ENCODE assay signal across 11 cellular contexts in the genomic region with DNA sequence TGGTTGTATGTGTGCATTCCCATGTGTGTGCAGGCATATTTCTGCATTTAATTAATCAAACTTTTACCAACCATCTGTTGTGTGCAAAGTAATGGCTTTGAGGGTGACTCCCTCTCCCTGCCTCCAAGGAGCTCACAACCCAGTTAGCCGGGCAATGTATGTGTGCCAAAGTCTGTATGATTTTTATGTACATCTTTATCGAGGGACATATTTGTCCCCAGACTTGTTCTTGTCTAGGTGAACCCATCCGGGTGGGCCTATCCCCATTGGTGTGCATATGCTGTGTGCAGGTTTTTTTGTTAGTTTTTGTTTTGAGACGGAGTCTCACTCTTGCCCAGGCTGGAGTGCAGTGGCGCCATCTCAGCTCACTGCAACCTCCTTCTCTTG. TPM values are rescaled to one million over a fixed set of nuclear protein-coding genes. Genes with fewer than 3 reads are reported as not detected.
DNase-seq lines count a peak whose midpoint lies in the region; ATAC-seq, FAIRE-seq and TF ChIP-seq lines count a peak whose summit lies in the region.
"Had no signal": no experiment of that assay in that cellular context is flagged by ENCODE, and none has a peak within 500 bp of the region (broad histone marks: within the 10 kb centered on the region; RNA-seq: fewer than 3 reads in every experiment).

No MANE protein-coding gene starts in this region.

- peaks cover 66% of the 10 kb centered on the region for H3K4me1 Mint-ChIP-seq in dendritic cell treated with granulocyte-macrophage colony-stimulating factor and Interleukin-4, amounts not matched to agents 40 ng/mL and 50 ng/mL, for 4 days (ENCODE audit: low read depth)

- peaks cover 2% of the 10 kb centered on the region for H3K27me3 Mint-ChIP-seq in dendritic cell treated with granulocyte-macrophage colony-stimulating factor and Interleukin-4, amounts not matched to agents 40 ng/mL and 50 ng/mL, for 4 days

- no peak overlapping the region for H3K27ac ChIP-seq in pancreas
- H3K27ac ChIP-seq: SJCRH30 had no signal

- intact Hi-C loops in dendritic cell treated with granulocyte-macrophage colony-stimulating factor and Interleukin-4, amounts not matched to agents 40 ng/mL and 50 ng/mL, for 4 days (cut with micrococcal nuclease), result no loop called here
- intact Hi-C loops in pancreas (cut with DNase I), result no loop called here

- ATAC-seq in pancreas, result peak in 3 of 4 donors; percentile 1 to 3 (median 1)
- ATAC-seq in HG03378 (IDR thresholded peaks at IDR 0.05; ENCODE audit: unreplicated experiment), result no peak

- DNase-seq in GM12864 (ENCODE audit: low read depth), result no peak
- no peak for DNase-seq in NT2/D1 (ENCODE audit: low read depth, low spot score)
- no peak for DNase-seq in pancreas
- no peak for DNase-seq in SHP77 treated with DMSO at 0.1 percent for 48 hours (lab: John Stamatoyannopoulos, UW)
- DNase-seq in islet precursor cell, result no peak
- DNase-seq in hippocampal formation (lab: John Stamatoyannopoulos, UW), result no peak

- H3K27me3 ChIP-seq in NT2/D1 (ENCODE audit: insufficient read depth, insufficient read length) (no peaks in the 10 kb centered on the region), pancreas (no peaks in the 10 kb centered on the region)
- H3K27me3 ChIP-seq: SJCRH30 had no signal

- no peaks in the 10 kb centered on the region for H3K9me3 ChIP-seq in NT2/D1 (ENCODE audit: insufficient read depth, low read length)
- H3K9me3 ChIP-seq in pancreas, result no peaks in the 10 kb centered on the region
- H3K9me3 ChIP-seq: left lung, SJCRH30 had no signal

- H3K4me3 Mint-ChIP-seq in dendritic cell treated with granulocyte-macrophage colony-stimulating factor and Interleukin-4, amounts not matched to agents 40 ng/mL and 50 ng/mL, for 4 days, result peak overlapping the region; percentile 48

- H3K36me3 Mint-ChIP-seq in dendritic cell treated with granulocyte-macrophage colony-stimulating factor and Interleukin-4, amounts not matched to agents 40 ng/mL and 50 ng/mL, for 4 days (ENCODE audit: low read depth), result peaks cover 11% of the 10 kb centered on the region

- TF ChIP-seq CTCF in GM12864 (IDR thresholded peaks at IDR 0.05; ENCODE audit: low read depth, low read length, missing control alignments) (no peak), pancreas (IDR thresholded peaks at IDR 0.05) (no peak)

- H3K4me3 ChIP-seq in GM12864 (ENCODE audit: low read depth, low read length), result peak overlapping the region; percentile 76
- no peak overlapping the region for H3K4me3 ChIP-seq in NT2/D1 (ENCODE audit: insufficient read length, low read depth)
- H3K4me3 ChIP-seq in pancreas, result peak overlapping the region; percentile 21 to 67 (median 50)

- 30 to 42% methylated on average over 5 of the region's 5 CpGs for WGBS in pancreas, 2 donors

- H3K9ac ChIP-seq in NT2/D1 (ENCODE audit: insufficient read length, low read depth), result peak overlapping the region; percentile 68

- peaks cover 38% of the 10 kb centered on the region for H3K4me1 ChIP-seq in NT2/D1 (ENCODE audit: insufficient read depth, insufficient read length)
- H3K4me1 ChIP-seq in pancreas, result peaks cover 0 to 5% (median 3%) of the 10 kb centered on the region in 3 donors

- peak overlapping the region; percentile 48 for H3K27ac Mint-ChIP-seq in dendritic cell treated with granulocyte-macrophage colony-stimulating factor and Interleukin-4, amounts not matched to agents 40 ng/mL and 50 ng/mL, for 4 days

- peaks cover 36% of the 10 kb centered on the region for H3K36me3 ChIP-seq in NT2/D1 (ENCODE audit: insufficient read depth, insufficient read length, low read length)
- H3K36me3 ChIP-seq in pancreas, result no peaks in the 10 kb centered on the region
- H3K36me3 ChIP-seq: SJCRH30 had no signal

- FAIRE-seq in pancreas (lab: Jason Lieb, UNC), result no peak

- H3K9me3 Mint-ChIP-seq in dendritic cell treated with granulocyte-macrophage colony-stimulating factor and Interleukin-4, amounts not matched to agents 40 ng/mL and 50 ng/mL, for 4 days, result no peaks in the 10 kb centered on the region

RNA-seq across cellular contexts. Expression of gene SYTL1, which starts 1.8 kb away (rescaled TPM):
- 100 to 1,000 TPM in 4 of 6 donors, 10 to 100 TPM in 2; 45.8 to 128 (median 104) TPM for total RNA-seq in pancreas
- polyA plus RNA-seq in pancreas, result 100 to 1,000 TPM; 207 to 254 TPM

RNA-seq across cellular contexts. Expression of gene TMEM222, which starts 21.7 kb away (rescaled TPM):
- 10 to 100 TPM; 11.9 to 22.1 (median 14.4) TPM for total RNA-seq in pancreas
- 10 to 100 TPM; 27.7 to 37.0 TPM for polyA plus RNA-seq in pancreas

RNA-seq across cellular contexts. Expression of gene MAP3K6, which starts 23.1 kb away (rescaled TPM):
- total RNA-seq in pancreas, result 10 to 100 TPM in 3 of 6 donors, 1 to 10 TPM in 3; 4.7 to 18.7 (median 9.8) TPM
- polyA plus RNA-seq in pancreas, result 10 to 100 TPM; 51.2 to 65.7 TPM

RNA-seq across cellular contexts. Expression of gene FCN3, which starts 31.0 kb away (rescaled TPM):
- 1 to 10 TPM in 5 of 6 donors, under 1 TPM in 1; 0.39 to 8.5 (median 2.2) TPM for total RNA-seq in pancreas
- polyA plus RNA-seq in pancreas, result 10 to 100 TPM; 16.9 to 19.7 TPM
- total RNA-seq: epithelial cell of proximal tubule, SJCRH30 had no signal

RNA-seq across cellular contexts. Expression of gene CD164L2, which starts 39.5 kb away (rescaled TPM):
- total RNA-seq in pancreas, result under 1 TPM in 4 of 6 donors, not detected in 2; 0.19 to 0.66 (median 0.44) TPM
- under 1 TPM; 0.54 to 0.76 TPM for polyA plus RNA-seq in pancreas
- total RNA-seq: epithelial cell of proximal tubule, SJCRH30 had no signal
